In the genomic region with DNA sequence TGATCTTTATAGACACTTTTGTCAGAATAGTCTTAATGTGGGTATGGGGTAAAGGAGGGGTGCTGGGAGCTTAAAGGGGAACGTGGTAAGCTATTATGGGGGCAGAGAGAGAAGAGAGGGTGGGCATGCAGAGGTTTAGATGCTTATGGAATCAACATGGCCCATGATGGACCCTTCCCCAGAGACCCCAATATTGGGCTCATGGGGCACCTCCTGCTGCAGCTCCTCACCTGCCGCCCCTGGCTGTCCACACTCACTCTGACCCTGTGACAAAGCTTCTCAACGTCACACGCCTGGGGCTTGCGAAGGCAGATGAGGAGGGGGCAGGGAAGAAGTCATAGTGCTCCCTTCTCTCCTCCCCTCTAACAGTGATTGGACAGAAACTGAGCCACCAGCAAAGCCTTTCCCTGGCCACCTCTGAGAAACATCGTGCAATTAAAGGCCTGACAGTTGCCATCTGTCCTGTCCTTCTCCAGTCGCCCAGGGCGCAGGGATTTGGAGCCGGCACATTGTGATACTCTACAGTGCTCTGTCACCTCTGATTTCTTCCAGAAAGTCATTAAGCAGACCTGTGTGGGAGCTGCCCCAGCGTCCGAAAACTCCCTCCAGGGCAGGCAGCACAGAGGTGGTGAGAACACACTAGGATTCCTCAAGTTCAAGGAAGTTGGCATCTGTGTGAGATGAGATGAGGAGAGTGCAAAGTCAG, we compare ENCODE assay signal across 30 cellular contexts.
"Had no signal": no experiment of that assay in that cellular context is flagged by ENCODE, and none has a peak within 500 bp of the region (broad histone marks: within the 10 kb centered on the region; RNA-seq: fewer than 3 reads in every experiment).

No MANE protein-coding gene starts in this region.

- H3K4me3 Mint-ChIP-seq: naive thymus-derived CD4-positive, alpha-beta T cell; natural killer cell; nephron; neural progenitor cell; stimulated activated effector memory CD8-positive, alpha-beta T cell treated with anti-CD3 and anti-CD28 coated beads, Interleukin-12 subunit alpha, Interleukin-12 subunit beta, amount 100 ng/mL, for 72 hours; stimulated activated naive B cell treated with anti-CD40 and anti-IgM and Interleukin-4, amounts not matched to agents 10 μg/mL and 1 μg/mL and 100 μg/mL, for 72 hours; stimulated activated naive CD8-positive, alpha-beta T cell treated with anti-CD3 and anti-CD28 coated beads, Interleukin-15, Interleukin-2, amounts not matched to agents 100 ng/mL and 50 ng/mL, for 24 hours; type B pancreatic cell had no signal

- H3K27ac Mint-ChIP-seq: naive thymus-derived CD4-positive, alpha-beta T cell; natural killer cell; nephron; neural progenitor cell; progenitor cell of endocrine pancreas; stimulated activated effector memory CD8-positive, alpha-beta T cell treated with anti-CD3 and anti-CD28 coated beads, Interleukin-12 subunit alpha, Interleukin-12 subunit beta, amount 100 ng/mL, for 72 hours; stimulated activated naive B cell treated with anti-CD40 and anti-IgM and Interleukin-4, amounts not matched to agents 10 μg/mL and 1 μg/mL and 100 μg/mL, for 72 hours; stimulated activated naive CD8-positive, alpha-beta T cell treated with anti-CD3 and anti-CD28 coated beads, Interleukin-15, Interleukin-2, amounts not matched to agents 100 ng/mL and 50 ng/mL, for 24 hours; type B pancreatic cell had no signal

- H3K4me3 ChIP-seq: neural progenitor cell, ovary, psoas muscle, right lobe of liver, sigmoid colon, stomach, thoracic aorta, tibial artery, transverse colon, upper lobe of right lung, uterus had no signal

- H3K36me3 Mint-ChIP-seq: naive thymus-derived CD4-positive, alpha-beta T cell; natural killer cell; neural progenitor cell; stimulated activated effector memory CD8-positive, alpha-beta T cell treated with anti-CD3 and anti-CD28 coated beads, Interleukin-12 subunit alpha, Interleukin-12 subunit beta, amount 100 ng/mL, for 72 hours; stimulated activated naive B cell treated with anti-CD40 and anti-IgM and Interleukin-4, amounts not matched to agents 10 μg/mL and 1 μg/mL and 100 μg/mL, for 72 hours; type B pancreatic cell had no signal

- H3K27me3 Mint-ChIP-seq: stimulated activated naive B cell treated with anti-CD40 and anti-IgM and Interleukin-4, amounts not matched to agents 10 μg/mL and 1 μg/mL and 100 μg/mL, for 72 hours had no signal

- H3K9me3 Mint-ChIP-seq: nephron; neural progenitor cell; stimulated activated naive B cell treated with anti-CD40 and anti-IgM and Interleukin-4, amounts not matched to agents 10 μg/mL and 1 μg/mL and 100 μg/mL, for 72 hours; type B pancreatic cell had no signal

- H3K4me1 ChIP-seq: parathyroid adenoma, psoas muscle, right lobe of liver, tibial artery, transverse colon, upper lobe of right lung, uterus had no signal

- H3K4me1 Mint-ChIP-seq: natural killer cell; stimulated activated effector memory CD8-positive, alpha-beta T cell treated with anti-CD3 and anti-CD28 coated beads, Interleukin-12 subunit alpha, Interleukin-12 subunit beta, amount 100 ng/mL, for 72 hours; stimulated activated naive B cell treated with anti-CD40 and anti-IgM and Interleukin-4, amounts not matched to agents 10 μg/mL and 1 μg/mL and 100 μg/mL, for 72 hours had no signal

- ATAC-seq: naive thymus-derived CD4-positive, alpha-beta T cell; natural killer cell; psoas muscle; right cardiac atrium; right lobe of liver; stimulated activated effector memory CD8-positive, alpha-beta T cell treated with anti-CD3 and anti-CD28 coated beads, Interleukin-12 subunit alpha, Interleukin-12 subunit beta, amount 100 ng/mL, for 72 hours; stimulated activated naive B cell treated with anti-CD40 and anti-IgM and Interleukin-4, amounts not matched to agents 10 μg/mL and 1 μg/mL and 100 μg/mL, for 72 hours; upper lobe of right lung had no signal

- DNase-seq: naive thymus-derived CD4-positive, alpha-beta T cell; natural killer cell; nucleus accumbens; ovary; posterior cingulate gyrus; psoas muscle; right cardiac atrium; right lobe of liver; sigmoid colon; small intestine; stimulated activated CD4-positive, alpha-beta T cell treated with anti-CD3 and anti-CD28 coated beads, Interleukin-15, amount 100 ng/mL, for 24 hours; stimulated activated CD4-positive, alpha-beta T cell treated with anti-CD3 and anti-CD28 coated beads, Interleukin-2, amount 100 ng/mL, for 24 hours; stimulated activated CD4-positive, alpha-beta T cell treated with anti-CD3 and anti-CD28 coated beads, Interleukin-2, amount 100 ng/mL, for 48 hours; stimulated activated CD4-positive, alpha-beta T cell treated with anti-CD3 and anti-CD28 coated beads, Interleukin-4, amount 100 ng/mL, for 24 hours; stimulated activated naive B cell treated with anti-CD40 and anti-IgM and Interleukin-4, amounts not matched to agents 10 μg/mL and 1 μg/mL and 100 μg/mL, for 72 hours; stimulated activated naive CD4-positive, alpha-beta T cell treated with Interleukin-2 at 50 U/mL for 16 hours; stomach; tibial artery; transverse colon; upper lobe of right lung; uterus had no signal

- H3K36me3 ChIP-seq: neural progenitor cell, neutrophil, ovary, right lobe of liver, sigmoid colon, stomach, thoracic aorta, tibial artery, transverse colon, upper lobe of right lung, uterus had no signal

- H3K9me3 ChIP-seq: neutrophil, ovary, psoas muscle, right lobe of liver, sigmoid colon, stomach, thoracic aorta, tibial artery, transverse colon, upper lobe of right lung, uterus had no signal
